ENCODE assay signal across 14 cellular contexts in genomic region chr7:2860627-2861133, GRCh38.
DNase-seq lines count a peak whose midpoint lies in the region; TF ChIP-seq lines count a peak whose summit lies in the region.
"Had no signal": no experiment of that assay in that cellular context is flagged by ENCODE, and none has a peak within 500 bp of the region (broad histone marks: within the 10 kb centered on the region; RNA-seq: fewer than 3 reads in every experiment).

No MANE protein-coding gene starts in this region.

- peak overlapping the region; percentile 30 for H3K9ac ChIP-seq in mucosa of stomach (ENCODE audit: low read length)

- TF ChIP-seq CTCF in 22Rv1 (IDR thresholded peaks at IDR 0.05) (no peak), astrocyte of the spinal cord (IDR thresholded peaks at IDR 0.05; ENCODE audit: low read depth, low read length) (no peak)

- peaks cover 27% of the 10 kb centered on the region for H3K4me1 ChIP-seq in mucosa of stomach (ENCODE audit: control insufficient read depth, insufficient read depth, low read length)

- DNase-seq in NCI-H1417 (lab: John Stamatoyannopoulos, UW) (peak in 2 of 3 experiments; percentile 84 to 96), astrocyte of the spinal cord (ENCODE audit: low read depth, low spot score) (peak; percentile 33), SKM-1 (lab: John Stamatoyannopoulos, UW; ENCODE audit: unreplicated experiment) (no peak), DMS 273 (lab: John Stamatoyannopoulos, UW; ENCODE audit: unreplicated experiment) (no peak), CD1c-positive myeloid dendritic cell (ENCODE audit: extremely low spot score) (no peak)
- DNase-seq in activated T-cell treated with anti-CD3 and anti-CD28 coated beads, Interleukin-2, amount 50 U/mL, for 1 hour = no peak
- DNase-seq: activated CD8-positive, alpha-beta memory T cell treated with anti-CD3 and anti-CD28 coated beads, Interleukin-2, amount 50 U/mL, for 48 hours; activated naive CD8-positive, alpha-beta T cell treated with anti-CD3 and anti-CD28 coated beads, Interleukin-2, amount 50 U/mL, for 24 hours; DND-41; mesenchymal stem cell; NCI-H1930; SW 1271 had no signal

- H3K4me3 ChIP-seq in astrocyte of the spinal cord (ENCODE audit: low read depth, low read length) = no peak overlapping the region
- H3K4me3 ChIP-seq in mucosa of stomach (ENCODE audit: low read length) = no peak overlapping the region

- H3K27me3 ChIP-seq in mucosa of stomach (ENCODE audit: control insufficient read depth, insufficient read depth, low read length) = no peaks in the 10 kb centered on the region

- peak overlapping the region; percentile 76 for H3K27ac ChIP-seq in 22Rv1

- in situ Hi-C loops in astrocyte of the spinal cord (cut with HindIII; ENCODE audit: low sequenced_read_pairs) = no loop called here

- H3K36me3 ChIP-seq in mucosa of stomach (ENCODE audit: control insufficient read depth, insufficient read depth, low read length) = no peaks in the 10 kb centered on the region

- no peaks in the 10 kb centered on the region for H3K9me3 ChIP-seq in mucosa of stomach (ENCODE audit: control insufficient read depth, low read length)

Comparison
In these comparisons a context has a peak if more than half of its experiments do, and no peak if none do; other contexts are left out.
1. DNase-seq: peak in NCI-H1417 (2 of 3) and astrocyte of the spinal cord (single experiment); none in SKM-1 (single experiment), activated T-cell treated with anti-CD3 and anti-CD28 coated beads, Interleukin-2, amount 50 U/mL, for 1 hour (single experiment), DMS 273 (single experiment) and CD1c-positive myeloid dendritic cell (single experiment).